In the genomic region with DNA sequence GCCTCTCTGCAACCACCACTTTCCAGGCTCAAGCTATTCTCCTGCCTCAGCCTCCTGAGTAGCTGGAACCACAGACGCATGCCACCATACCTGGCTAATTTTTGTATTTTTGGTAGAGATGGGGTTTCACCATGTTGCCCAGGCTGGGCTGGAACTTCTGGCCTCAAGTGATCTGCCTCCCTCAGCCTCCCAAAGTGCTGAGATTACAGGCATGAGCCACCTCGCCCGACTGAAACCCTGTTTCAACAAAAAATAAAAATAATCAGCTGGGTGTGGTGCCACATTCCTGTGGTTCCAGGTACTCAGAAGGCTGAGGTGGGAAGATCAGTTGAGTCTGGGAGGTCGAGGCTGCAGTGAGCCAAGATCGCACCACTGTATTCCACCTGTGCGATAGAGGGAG, we compare ENCODE assay signal across 12 cellular contexts. TPM values are rescaled to one million over a fixed set of nuclear protein-coding genes. Genes with fewer than 3 reads are reported as not detected.
"Had no signal": no experiment of that assay in that cellular context is flagged by ENCODE, and none has a peak within 500 bp of the region (broad histone marks: within the 10 kb centered on the region; RNA-seq: fewer than 3 reads in every experiment).

No MANE protein-coding gene starts in this region.

RNA-seq across cellular contexts. Expression of a gene that starts 0.9 kb away (rescaled TPM):
- total RNA-seq: activated CD4-positive, alpha-beta T cell treated with anti-CD3 and anti-CD28 coated beads, Interleukin-2, amount 10 ng/mL, durations not matched to agents 24 days and 14 days; activated CD8-positive, alpha-beta memory T cell treated with anti-CD3 and anti-CD28 coated beads for 36 hours; activated CD8-positive, alpha-beta T cell treated with anti-CD3 and anti-CD28 coated beads for 36 hours; activated naive CD8-positive, alpha-beta T cell treated with anti-CD3 and anti-CD28 coated beads for 36 hours; activated T-cell treated with anti-CD3 and anti-CD28 coated beads, Interleukin-2, amount 50 U/mL, for 72 hours; activated T-helper 17 cell treated with anti-CD3 and anti-CD28 coated beads, Interleukin-2, amount 50 U/mL, for 72 hours; aorta; MCF 10A; Peyer's patch; SJSA1 had no signal
- polyA plus RNA-seq: K562, SK-N-SH had no signal

RNA-seq across cellular contexts. Expression of a gene that starts 18.1 kb away (rescaled TPM):
- total RNA-seq: activated CD4-positive, alpha-beta T cell treated with anti-CD3 and anti-CD28 coated beads, Interleukin-2, amount 10 ng/mL, durations not matched to agents 24 days and 14 days; activated CD8-positive, alpha-beta memory T cell treated with anti-CD3 and anti-CD28 coated beads for 36 hours; activated CD8-positive, alpha-beta T cell treated with anti-CD3 and anti-CD28 coated beads for 36 hours; activated naive CD8-positive, alpha-beta T cell treated with anti-CD3 and anti-CD28 coated beads for 36 hours; activated T-cell treated with anti-CD3 and anti-CD28 coated beads, Interleukin-2, amount 50 U/mL, for 72 hours; activated T-helper 17 cell treated with anti-CD3 and anti-CD28 coated beads, Interleukin-2, amount 50 U/mL, for 72 hours; MCF 10A had no signal
- polyA plus RNA-seq: K562 had no signal

RNA-seq across cellular contexts. Expression of a gene that starts 54.0 kb away (rescaled TPM):
- total RNA-seq: SJSA1 had no signal

RNA-seq across cellular contexts. Expression of a gene that starts 58.3 kb away (rescaled TPM):
- total RNA-seq: activated CD8-positive, alpha-beta T cell treated with anti-CD3 and anti-CD28 coated beads for 36 hours; MCF 10A; SJSA1 had no signal
